In the genomic region with DNA sequence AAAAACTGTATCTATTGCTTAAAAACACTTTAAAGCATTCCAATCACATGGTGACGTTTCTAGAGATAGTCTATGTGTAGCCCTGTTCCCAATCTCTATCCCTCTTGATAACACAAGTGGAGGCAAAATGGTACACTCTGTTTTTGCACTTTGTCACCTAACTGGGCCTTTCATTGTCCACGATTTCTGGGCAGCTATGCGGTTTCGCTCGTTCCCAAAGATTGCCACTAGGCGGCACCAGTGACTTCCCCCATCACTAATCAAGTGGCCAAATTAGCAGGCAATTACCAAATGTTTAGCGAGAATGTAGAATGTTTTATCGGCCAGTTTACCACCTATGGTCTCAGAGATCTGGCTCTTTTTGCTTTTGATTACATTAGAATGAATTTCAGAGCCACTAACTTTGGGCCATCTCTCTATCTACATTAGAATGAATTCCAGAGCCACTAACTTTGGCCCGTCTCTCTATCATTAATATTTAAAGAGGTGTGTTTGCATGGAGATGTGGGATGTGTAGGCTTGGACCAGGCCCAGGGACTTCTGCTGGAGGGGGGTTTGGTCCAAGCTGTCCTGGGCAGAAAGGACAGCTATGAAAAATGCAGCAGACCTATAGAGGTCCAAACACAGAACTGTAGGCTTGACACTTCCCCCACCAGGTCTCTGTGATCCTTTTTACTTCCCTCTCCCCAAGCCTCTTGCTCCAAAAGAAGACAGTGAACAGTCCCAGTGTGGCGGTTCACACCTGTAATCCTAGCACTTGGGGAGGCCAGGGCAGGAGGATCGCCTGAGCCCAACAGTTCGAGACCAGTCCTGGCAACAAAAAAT, we compare ENCODE assay signal across 8 cellular contexts.
DNase-seq lines count a peak whose midpoint lies in the region; ATAC-seq and TF ChIP-seq lines count a peak whose summit lies in the region.

No MANE protein-coding gene starts in this region.

- no peak overlapping the region for H3K4me3 ChIP-seq in coronary artery
- H3K4me3 ChIP-seq in lung, result no peak overlapping the region

- peaks cover 18% of the 10 kb centered on the region for H3K4me1 Mint-ChIP-seq in activated CD4-positive, alpha-beta T cell treated with anti-CD3 and anti-CD28 coated beads, Interleukin-2, amount 10 ng/mL, durations not matched to agents 24 days and 14 days

- peak; percentile 77 for ATAC-seq in GM21723 (IDR thresholded peaks at IDR 0.05; ENCODE audit: unreplicated experiment)
- peak; percentile 81 for ATAC-seq in lung (ENCODE audit: insufficient read depth, low FRiP score)
- ATAC-seq in HG03139 (IDR thresholded peaks at IDR 0.05; ENCODE audit: unreplicated experiment), result no peak

- no peak overlapping the region for H3K4me3 Mint-ChIP-seq in activated CD4-positive, alpha-beta T cell treated with anti-CD3 and anti-CD28 coated beads, Interleukin-2, amount 10 ng/mL, durations not matched to agents 24 days and 14 days

- intact Hi-C loops in activated CD4-positive, alpha-beta T cell treated with anti-CD3 and anti-CD28 coated beads, Interleukin-2, amount 10 ng/mL, durations not matched to agents 24 days and 14 days (cut with micrococcal nuclease), result loop anchor here (1.0 kb wide), 2 partner anchors 89 to 111 kb away; no protein-coding TSS in a partner anchor

- DNase-seq in Daoy (ENCODE audit: low read depth) (peak; percentile 34), NAMALWA (ENCODE audit: low spot score) (peak; percentile 86), coronary artery (ENCODE audit: low spot score) (no peak), lung (ENCODE audit: low spot score) (peak; percentile 65)
- peak; percentile 90 for DNase-seq in activated CD4-positive, alpha-beta T cell treated with anti-CD3 and anti-CD28 coated beads, Interleukin-2, amount 10 ng/mL, durations not matched to agents 24 days and 14 days
- DNase-seq in stimulated activated CD8-positive, alpha-beta memory T cell treated with anti-CD3 and anti-CD28 coated beads, Interleukin-15, amount 100 ng/mL, for 1 hour (ENCODE audit: low read depth), result peak; percentile 51

- no peak overlapping the region for H3K27ac ChIP-seq in coronary artery
- H3K27ac ChIP-seq in lung (ENCODE audit: low read depth in 1 of 2, low read length in 1 of 2), result no peak overlapping the region

- no peaks in the 10 kb centered on the region for H3K9me3 Mint-ChIP-seq in activated CD4-positive, alpha-beta T cell treated with anti-CD3 and anti-CD28 coated beads, Interleukin-2, amount 10 ng/mL, durations not matched to agents 24 days and 14 days

- no peaks in the 10 kb centered on the region for H3K4me1 ChIP-seq in lung (ENCODE audit: control insufficient read depth in 2 of 2, insufficient read depth in 2 of 2, low read length in 2 of 2)

- WGBS in lung, 2 donors, result 29 to 31% methylated on average over 12 of the region's 12 CpGs

- no peaks in the 10 kb centered on the region for H3K9me3 ChIP-seq in lung (ENCODE audit: control insufficient read depth in 2 of 2, insufficient read depth in 1 of 2, low read length in 1 of 2)

- H3K36me3 ChIP-seq in lung (ENCODE audit: control insufficient read depth in 2 of 2, insufficient read depth in 2 of 2, low read length in 2 of 2), result no peaks in the 10 kb centered on the region

- TF ChIP-seq CTCF in coronary artery (IDR thresholded peaks at IDR 0.05) (peak; percentile 84), lung (IDR thresholded peaks at IDR 0.05; ENCODE audit: control extremely low read depth, extremely low read depth) (peak; percentile 91)

- H3K27me3 ChIP-seq in lung (ENCODE audit: control insufficient read depth, insufficient read depth), result no peaks in the 10 kb centered on the region

- no peaks in the 10 kb centered on the region for H3K36me3 Mint-ChIP-seq in activated CD4-positive, alpha-beta T cell treated with anti-CD3 and anti-CD28 coated beads, Interleukin-2, amount 10 ng/mL, durations not matched to agents 24 days and 14 days (ENCODE audit: low read depth)

- no peaks in the 10 kb centered on the region for H3K27me3 Mint-ChIP-seq in activated CD4-positive, alpha-beta T cell treated with anti-CD3 and anti-CD28 coated beads, Interleukin-2, amount 10 ng/mL, durations not matched to agents 24 days and 14 days

- no peak overlapping the region for H3K27ac Mint-ChIP-seq in activated CD4-positive, alpha-beta T cell treated with anti-CD3 and anti-CD28 coated beads, Interleukin-2, amount 10 ng/mL, durations not matched to agents 24 days and 14 days
